ENCODE assay signal across 8 cellular contexts in genomic region chr2:238060542-238061309, GRCh38. TPM values are rescaled to one million over a fixed set of nuclear protein-coding genes. Genes with fewer than 3 reads are reported as not detected.
DNase-seq lines count a peak whose midpoint lies in the region; ATAC-seq and TF ChIP-seq lines count a peak whose summit lies in the region.

A gene with protein sequence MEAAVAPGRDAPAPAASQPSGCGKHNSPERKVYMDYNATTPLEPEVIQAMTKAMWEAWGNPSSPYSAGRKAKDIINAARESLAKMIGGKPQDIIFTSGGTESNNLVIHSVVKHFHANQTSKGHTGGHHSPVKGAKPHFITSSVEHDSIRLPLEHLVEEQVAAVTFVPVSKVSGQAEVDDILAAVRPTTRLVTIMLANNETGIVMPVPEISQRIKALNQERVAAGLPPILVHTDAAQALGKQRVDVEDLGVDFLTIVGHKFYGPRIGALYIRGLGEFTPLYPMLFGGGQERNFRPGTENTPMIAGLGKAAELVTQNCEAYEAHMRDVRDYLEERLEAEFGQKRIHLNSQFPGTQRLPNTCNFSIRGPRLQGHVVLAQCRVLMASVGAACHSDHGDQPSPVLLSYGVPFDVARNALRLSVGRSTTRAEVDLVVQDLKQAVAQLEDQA (plus strand): TSS chr2:238061001. CDS start chr2:238061055, 54 bp downstream.

- H3K9me3 ChIP-seq in Peyer's patch (no peaks in the 10 kb centered on the region), esophagus muscularis mucosa (no peaks in the 10 kb centered on the region)

- peak within 1 kb of the TSS; percentile 94 for H3K4me2 ChIP-seq in KMS-11

- H3K4me1 ChIP-seq in KMS-11 (ENCODE audit: low read depth, poor library complexity, severe bottlenecking) (peaks cover 31% of the 10 kb centered on the region), Peyer's patch (peaks cover 0 to 29% (median 9%) of the 10 kb centered on the region in 4 donors), esophagus muscularis mucosa (peaks cover 10 to 27% (median 20%) of the 10 kb centered on the region in 4 donors)

- peak; percentile 95 for ATAC-seq in GM21723 (IDR thresholded peaks at IDR 0.05; ENCODE audit: unreplicated experiment)

- peak within 1 kb of the TSS; percentile 98 for H2AFZ ChIP-seq in KMS-11 (ENCODE audit: low read depth)

- peak within 1 kb of the TSS; percentile 83 for H3K9ac ChIP-seq in KMS-11

- no peaks in the 10 kb centered on the region for H3K36me3 ChIP-seq in KMS-11 (ENCODE audit: insufficient read depth)
- H3K36me3 ChIP-seq in Peyer's patch, result no peaks in the 10 kb centered on the region
- peaks cover 0 to 15% (median 4%) of the 10 kb centered on the region in 4 donors for H3K36me3 ChIP-seq in esophagus muscularis mucosa

- H3K27ac ChIP-seq in KMS-11 (peak within 1 kb of the TSS; percentile 39; the same call in 1 of the 2 replicates), Peyer's patch (peak within 1 kb of the TSS; percentile 84 to 91 (median 86)), esophagus muscularis mucosa (replicated peaks in 1 of 4) (peak within 1 kb of the TSS; percentile 90 to 95 (median 92))

- H4K20me1 ChIP-seq in KMS-11 (ENCODE audit: insufficient read depth), result no peaks in the 10 kb centered on the region

- TF ChIP-seq EP300 in esophagus muscularis mucosa (IDR thresholded peaks at IDR 0.05), result no peak

- H3K79me2 ChIP-seq in KMS-11 (ENCODE audit: insufficient read depth, low read depth), result 0 out of 2 replicates have a peak, but pooled peaks cover 4% of the 10 kb centered on the region

- DNase-seq in DMS53 (lab: John Stamatoyannopoulos, UW) (peak; percentile 100), Peyer's patch (peak; percentile 96 to 100 (median 99)), esophagus muscularis mucosa (ENCODE audit: extremely low spot score) (peak; percentile 99), myocyte (ENCODE audit: low read depth) (peak; percentile 98)
- peak; percentile 96 to 97 for DNase-seq in activated T-cell treated with anti-CD3 and anti-CD28 coated beads, Interleukin-2, amount 50 U/mL, for 48 hours
- peak; percentile 93 to 95 for DNase-seq in stimulated activated CD8-positive, alpha-beta memory T cell treated with anti-CD3 and anti-CD28 coated beads, Interleukin-7, amount 100 ng/mL, for 48 hours (ENCODE audit: extremely low read depth in 1 of 2, low read depth in 1 of 2)

- no peak for TF ChIP-seq CTCF in KMS-11 (conservative IDR thresholded peaks at IDR 0.05; ENCODE audit: low read depth, low read length)
- no peak for TF ChIP-seq CTCF in Peyer's patch (IDR thresholded peaks at IDR 0.05)
- TF ChIP-seq CTCF in esophagus muscularis mucosa (IDR thresholded peaks at IDR 0.05), result peak in 1 of 3 experiments; percentile 3

- H3K4me3 ChIP-seq in KMS-11 (IDR thresholded peaks at IDR 0.05; ENCODE audit: insufficient read depth, low read depth, low read length) (peak within 1 kb of the TSS; percentile 77), Peyer's patch (peak within 1 kb of the TSS; percentile 67 to 90 (median 82)), esophagus muscularis mucosa (peak within 1 kb of the TSS; percentile 64 to 93 (median 86))

- intact Hi-C loops in esophagus muscularis mucosa (cut with DNase I), result loop anchor here (2.0 to 10.0 kb wide), 3 partner anchors 93 to 202 kb away; partner anchors contain the start of genes RAMP1 and UBE2F

- TF ChIP-seq POLR2A in Peyer's patch (IDR thresholded peaks at IDR 0.05), result peak; percentile 66 to 70
- TF ChIP-seq POLR2A in esophagus muscularis mucosa (IDR thresholded peaks at IDR 0.05; ENCODE audit: low read depth), result peak; percentile 84

- H3K27me3 ChIP-seq in KMS-11 (ENCODE audit: insufficient read depth, low read depth), result no peaks in the 10 kb centered on the region
- no peaks in the 10 kb centered on the region for H3K27me3 ChIP-seq in Peyer's patch
- H3K27me3 ChIP-seq in esophagus muscularis mucosa, result no peaks in the 10 kb centered on the region

- 4% methylated on average over 9 of the region's 97 CpGs for WGBS in esophagus muscularis mucosa

RNA-seq across cellular contexts. Expression of the gene that starts here (rescaled TPM):
- 10 to 100 TPM; 13.2 to 45.2 (median 24.2) TPM for total RNA-seq in Peyer's patch
- 10 to 100 TPM in 3 of 4 donors, 1 to 10 TPM in 1; 9.8 to 17.9 (median 13.9) TPM for total RNA-seq in esophagus muscularis mucosa
- 20.6 and 34.4 TPM in 2 replicates for total RNA-seq in myocyte
- 17.2 TPM for polyA plus RNA-seq in myocyte (2012)

Comparison
In these comparisons a context has a peak if more than half of its experiments do, and no peak if none do; other contexts are left out.
1. Peak in every context shown above with its lines: DNase-seq, ATAC-seq, H3K4me3 ChIP-seq and H3K27ac ChIP-seq.
2. H3K27ac ChIP-seq: peak in every context shown above with its lines; median percentile 92 in esophagus muscularis mucosa; 86 in Peyer's patch; 39 in KMS-11.